10 cellular contexts compared by ENCODE assay signal in the genomic region with DNA sequence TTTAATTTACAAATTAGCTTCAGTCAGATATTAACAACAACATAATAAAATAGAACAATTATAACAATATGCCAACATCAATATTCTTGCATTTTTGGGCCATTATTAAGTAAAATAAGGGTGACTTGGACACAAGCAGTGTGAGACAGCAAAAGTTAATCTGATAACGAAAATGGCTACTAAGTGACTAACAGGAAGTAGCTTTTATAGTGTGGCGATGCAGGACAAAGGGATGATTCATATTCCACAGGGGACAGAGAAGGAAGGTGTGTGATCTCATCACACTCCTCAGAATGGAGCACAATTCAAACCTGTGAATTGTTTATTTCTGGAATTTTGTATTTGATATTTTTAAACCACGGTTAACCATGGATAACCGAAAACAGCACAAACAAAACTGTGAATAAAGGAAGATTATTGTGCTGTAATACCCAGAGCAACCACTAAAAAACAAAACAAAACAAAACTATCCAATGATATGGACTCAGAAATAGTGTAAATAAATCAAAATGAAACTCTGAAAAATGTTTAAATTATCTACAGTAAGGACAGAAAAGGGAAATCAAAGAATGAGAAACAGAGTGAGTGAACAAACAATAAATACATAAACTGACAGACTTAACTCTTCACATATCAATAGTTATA.
DNase-seq lines count a peak whose midpoint lies in the region; FAIRE-seq and TF ChIP-seq lines count a peak whose summit lies in the region.
"Had no signal": no experiment of that assay in that cellular context is flagged by ENCODE, and none has a peak within 500 bp of the region (broad histone marks: within the 10 kb centered on the region; RNA-seq: fewer than 3 reads in every experiment).

No MANE protein-coding gene starts in this region.

- H3K4me3 Mint-ChIP-seq in activated CD4-positive, alpha-beta T cell treated with anti-CD3 and anti-CD28 coated beads, Interleukin-2, amount 10 ng/mL, durations not matched to agents 7 days and 5 days = no peak overlapping the region
- H3K4me3 Mint-ChIP-seq: activated naive CD8-positive, alpha-beta T cell treated with anti-CD3 and anti-CD28 coated beads for 36 hours had no signal

- dilution Hi-C loops in keratinocyte (cut with MboI; ENCODE audit: extremely low pct_ligation_motif_present, low sequenced_read_pairs) = no loop called here

- no peak overlapping the region for H3K4me3 ChIP-seq in AG09309 (ENCODE audit: control insufficient read depth, low read depth, low read length)
- no peak overlapping the region for H3K4me3 ChIP-seq in keratinocyte (ENCODE audit: control insufficient read depth in 2 of 3, extremely low read depth in 1 of 3, insufficient read depth in 2 of 3, low read depth in 1 of 3, low read length in 3 of 3)

- DNase-seq in AG09309 (ENCODE audit: low read depth) (peak; percentile 35), HPDE6-E6E7 (ENCODE audit: extremely low spot score) (peak; percentile 49), SW 1271 (lab: John Stamatoyannopoulos, UW) (peak; percentile 51 to 89), keratinocyte (ENCODE audit: low read depth, low spot score) (peak; percentile 30), ecto neural progenitor cell (ENCODE audit: low spot score) (no peak)
- DNase-seq in activated naive CD4-positive, alpha-beta T cell treated with anti-CD3 and anti-CD28 coated beads, Interleukin-2, amount 50 U/mL, for 16 hours = no peak
- no peak for DNase-seq in stimulated activated CD4-positive, alpha-beta T cell treated with anti-CD3 and anti-CD28 coated beads, Interleukin-2, amount 100 ng/mL, for 24 hours
- no peak for DNase-seq in activated CD4-positive, alpha-beta T cell treated with anti-CD3 and anti-CD28 coated beads, Interleukin-2, amount 10 ng/mL, durations not matched to agents 7 days and 5 days
- DNase-seq: activated naive CD8-positive, alpha-beta T cell treated with anti-CD3 and anti-CD28 coated beads for 36 hours had no signal

- no peaks in the 10 kb centered on the region for H3K4me1 Mint-ChIP-seq in activated CD4-positive, alpha-beta T cell treated with anti-CD3 and anti-CD28 coated beads, Interleukin-2, amount 10 ng/mL, durations not matched to agents 7 days and 5 days
- H3K4me1 Mint-ChIP-seq: activated naive CD8-positive, alpha-beta T cell treated with anti-CD3 and anti-CD28 coated beads for 36 hours had no signal

- H3K9me3 ChIP-seq in keratinocyte (ENCODE audit: control insufficient read depth, low read depth, low read length) = no peaks in the 10 kb centered on the region

- H3K27me3 Mint-ChIP-seq in activated CD4-positive, alpha-beta T cell treated with anti-CD3 and anti-CD28 coated beads, Interleukin-2, amount 10 ng/mL, durations not matched to agents 7 days and 5 days = peaks cover 6% of the 10 kb centered on the region

- FAIRE-seq in keratinocyte (lab: Jason Lieb, UNC) = peak; percentile 96
- FAIRE-seq: G401.6 had no signal

- peak overlapping the region; percentile 57 for H3K4me2 ChIP-seq in keratinocyte (ENCODE audit: control insufficient read depth, extremely low read depth, insufficient read depth, low read depth, low read length)

- no peaks in the 10 kb centered on the region for H3K79me2 ChIP-seq in keratinocyte (ENCODE audit: control insufficient read depth, insufficient read depth, low read length)

- peak overlapping the region; percentile 47 for H3K27ac ChIP-seq in keratinocyte (ENCODE audit: control insufficient read depth, insufficient read depth, low read length)

- H3K27ac Mint-ChIP-seq in activated CD4-positive, alpha-beta T cell treated with anti-CD3 and anti-CD28 coated beads, Interleukin-2, amount 10 ng/mL, durations not matched to agents 7 days and 5 days = no peak overlapping the region
- H3K27ac Mint-ChIP-seq: activated naive CD8-positive, alpha-beta T cell treated with anti-CD3 and anti-CD28 coated beads for 36 hours had no signal

- H3K36me3 Mint-ChIP-seq in activated CD4-positive, alpha-beta T cell treated with anti-CD3 and anti-CD28 coated beads, Interleukin-2, amount 10 ng/mL, durations not matched to agents 7 days and 5 days (ENCODE audit: low read depth) = no peaks in the 10 kb centered on the region
- H3K36me3 Mint-ChIP-seq: activated naive CD8-positive, alpha-beta T cell treated with anti-CD3 and anti-CD28 coated beads for 36 hours had no signal

- peak; percentile 19 for TF ChIP-seq CTCF in AG09309 (IDR thresholded peaks at IDR 0.05; ENCODE audit: control insufficient read depth, insufficient read depth, low read depth, low read length, missing control alignments)
- no peak for TF ChIP-seq CTCF in keratinocyte (optimal IDR thresholded peaks at IDR 0.05 in 1 of 3, IDR thresholded peaks at IDR 0.05 in 1 of 3, conservative IDR thresholded peaks at IDR 0.05 in 1 of 3; ENCODE audit: extremely low read depth in 1 of 3, insufficient read depth in 2 of 3, low read length in 3 of 3)

- peaks cover 10% of the 10 kb centered on the region for H3K4me1 ChIP-seq in keratinocyte (ENCODE audit: control insufficient read depth, extremely low read depth, insufficient read depth, low read length)

- no peak overlapping the region for H3K9ac ChIP-seq in keratinocyte (ENCODE audit: control insufficient read depth, extremely low read depth, insufficient read depth, low read length)

- no peaks in the 10 kb centered on the region for H3K9me3 Mint-ChIP-seq in activated CD4-positive, alpha-beta T cell treated with anti-CD3 and anti-CD28 coated beads, Interleukin-2, amount 10 ng/mL, durations not matched to agents 7 days and 5 days
- H3K9me3 Mint-ChIP-seq: activated naive CD8-positive, alpha-beta T cell treated with anti-CD3 and anti-CD28 coated beads for 36 hours had no signal

- H3K36me3 ChIP-seq in keratinocyte (ENCODE audit: control insufficient read depth in 2 of 2, extremely low read depth in 1 of 2, insufficient read depth in 2 of 2, low read length in 2 of 2) = no peaks in the 10 kb centered on the region

- H4K20me1 ChIP-seq in keratinocyte (ENCODE audit: control insufficient read depth, extremely low read depth, insufficient read depth, low read length) = no peaks in the 10 kb centered on the region

- CTCF ChIA-PET in activated CD4-positive, alpha-beta T cell treated with anti-CD3 and anti-CD28 coated beads, Interleukin-2, amount 10 ng/mL, durations not matched to agents 7 days and 5 days (lab: Charles Lee) = no interaction called here

- H2AFZ ChIP-seq in keratinocyte (ENCODE audit: control insufficient read depth, low read length) = peak overlapping the region; percentile 41

- no peaks in the 10 kb centered on the region for H3K27me3 ChIP-seq in keratinocyte (ENCODE audit: control insufficient read depth, extremely low read depth, insufficient read depth, low read length)

- POLR2A ChIA-PET in activated CD4-positive, alpha-beta T cell treated with anti-CD3 and anti-CD28 coated beads, Interleukin-2, amount 10 ng/mL, durations not matched to agents 7 days and 5 days (lab: Charles Lee) = no interaction called here

- H3K9me1 ChIP-seq in keratinocyte (ENCODE audit: control insufficient read depth, extremely low read depth, insufficient read depth, low read length) = no peaks in the 10 kb centered on the region

Comparison
In these comparisons a context has a peak if more than half of its experiments do, and no peak if none do; other contexts are left out.
1. DNase-seq: peak in AG09309 (single experiment), HPDE6-E6E7 (single experiment), SW 1271 (2 of 2) and keratinocyte (single experiment); none in activated naive CD4-positive, alpha-beta T cell treated with anti-CD3 and anti-CD28 coated beads, Interleukin-2, amount 50 U/mL, for 16 hours (single experiment), stimulated activated CD4-positive, alpha-beta T cell treated with anti-CD3 and anti-CD28 coated beads, Interleukin-2, amount 100 ng/mL, for 24 hours (0 of 2), activated CD4-positive, alpha-beta T cell treated with anti-CD3 and anti-CD28 coated beads, Interleukin-2, amount 10 ng/mL, durations not matched to agents 7 days and 5 days (single experiment) and ecto neural progenitor cell (single experiment).